In genomic region chr2:232539298-232540231, GRCh38 we compare ENCODE assay signal across 1 cellular context.
TF ChIP-seq lines count a peak whose summit lies in the region.

Gene CHRNG, plus strand, starts transcription at chr2:232539692. Its CDS starts 56 bp downstream, at chr2:232539748.

TF ChIP-seq in GM12878, 131 proteins besides CTCF, POLR2A, EP300 and RAD21 (continued from another document):
- TF ChIP-seq ELK1 (IDR thresholded peaks at IDR 0.05; ENCODE audit: low read depth, low read length): no peak
- TF ChIP-seq JUND (IDR thresholded peaks at IDR 0.05; ENCODE audit: low read depth, low read length): no peak
- TF ChIP-seq EZH2 (IDR thresholded peaks at IDR 0.05; ENCODE audit: borderline replicate concordance, control insufficient read depth, low read depth, low read length): no peak
- TF ChIP-seq CEBPB (IDR thresholded peaks at IDR 0.05; ENCODE audit: borderline replicate concordance in 1 of 2, low read depth in 2 of 2, low read length in 2 of 2): no peak
- TF ChIP-seq WRNIP1 (IDR thresholded peaks at IDR 0.05; ENCODE audit: borderline replicate concordance, low read depth, low read length): no peak
- no peak for TF ChIP-seq REST (IDR thresholded peaks at IDR 0.05; ENCODE audit: low read depth, low read length)
- no peak for TF ChIP-seq SIX5 (IDR thresholded peaks at IDR 0.05; ENCODE audit: low read depth, low read length, severe bottlenecking)
- no peak for TF ChIP-seq EED (IDR thresholded peaks at IDR 0.05; ENCODE audit: low read depth)
- no peak for TF ChIP-seq ZBTB4 (CRISPR knock-in tag; IDR thresholded peaks at IDR 0.05)
- no peak for TF ChIP-seq NR2C1 (IDR thresholded peaks at IDR 0.05)
